ENCODE assay signal across 14 cellular contexts in the genomic region with DNA sequence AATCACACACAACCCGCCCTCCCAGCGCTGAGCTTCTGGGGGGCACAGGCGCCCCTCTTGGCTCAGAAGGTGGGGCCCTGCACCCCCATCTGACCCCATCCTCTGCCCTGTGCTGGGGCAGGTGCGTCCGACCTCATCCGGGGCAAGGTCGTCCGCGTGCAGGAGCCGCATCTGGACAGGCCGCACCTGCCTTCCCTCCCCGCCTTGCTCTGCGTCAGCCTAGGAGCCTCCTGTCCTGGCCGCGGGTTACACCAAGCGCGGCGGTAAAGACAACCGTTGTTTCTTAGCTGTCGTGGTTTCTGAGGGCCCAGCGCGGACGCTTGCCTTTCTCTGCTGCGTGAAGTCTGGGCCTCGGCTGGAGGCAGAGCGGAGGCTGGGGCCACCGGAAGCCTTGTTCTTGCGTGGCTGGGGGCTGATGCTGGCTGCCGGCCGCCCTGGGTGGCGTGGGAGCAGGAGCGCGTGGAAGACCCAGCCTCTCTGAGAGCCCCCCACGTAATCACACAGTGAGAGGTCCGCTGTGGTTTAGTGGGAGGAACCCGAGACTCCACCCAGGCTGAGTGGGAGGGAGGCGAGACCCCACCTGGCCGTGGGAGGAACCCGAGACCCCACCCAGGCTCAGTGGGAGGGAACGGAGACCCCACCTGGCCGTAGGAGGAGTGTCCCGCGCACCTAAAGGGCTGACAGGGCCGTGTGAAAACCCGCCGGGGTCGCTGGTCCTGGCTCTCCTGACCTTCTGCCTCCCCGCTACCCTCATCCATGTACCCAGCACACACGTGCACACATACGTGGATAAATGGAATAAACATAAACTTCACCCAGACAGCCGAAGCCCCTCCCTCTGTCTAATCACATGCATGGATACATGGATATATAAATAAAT. TPM values are rescaled to one million over a fixed set of nuclear protein-coding genes. Genes with fewer than 3 reads are reported as not detected.
"Had no signal": no experiment of that assay in that cellular context is flagged by ENCODE, and none has a peak within 500 bp of the region (broad histone marks: within the 10 kb centered on the region; RNA-seq: fewer than 3 reads in every experiment).

No MANE protein-coding gene starts in this region.

- H3K4me3 Mint-ChIP-seq: activated CD4-positive, alpha-beta T cell treated with anti-CD3 and anti-CD28 coated beads, Interleukin-2, amount 10 ng/mL, durations not matched to agents 7 days and 5 days; activated naive CD4-positive, alpha-beta T cell treated with anti-CD3 and anti-CD28 coated beads, Interleukin-2, amount 50 U/mL, for 24 hours; immature natural killer cell; naive thymus-derived CD4-positive, alpha-beta T cell had no signal

- DNase-seq: activated CD4-positive, alpha-beta T cell treated with anti-CD3 and anti-CD28 coated beads, Interleukin-2, amount 10 ng/mL, durations not matched to agents 7 days and 5 days; activated effector memory CD4-positive, alpha-beta T cell treated with Interleukin-2 at 50 U/mL for 16 hours; activated T-cell treated with anti-CD3 and anti-CD28 coated beads, Interleukin-2, amount 50 U/mL, for 1 hour; immature natural killer cell; lower lobe of right lung; mucosa of descending colon; naive thymus-derived CD4-positive, alpha-beta T cell; stimulated activated CD4-positive, alpha-beta T cell treated with anti-CD3 and anti-CD28 coated beads, Interleukin-15, amount 100 ng/mL, for 24 hours; stimulated activated CD4-positive, alpha-beta T cell treated with anti-CD3 and anti-CD28 coated beads, Interleukin-4, amount 100 ng/mL, for 1 hour; stimulated activated naive CD4-positive, alpha-beta T cell; trophoblast cell had no signal

- H3K36me3 ChIP-seq: adrenal gland, lower lobe of right lung had no signal

- H3K9me3 ChIP-seq: adrenal gland, lower lobe of right lung, mucosa of descending colon had no signal

- H3K27me3 Mint-ChIP-seq: activated CD4-positive, alpha-beta T cell treated with anti-CD3 and anti-CD28 coated beads, Interleukin-2, amount 10 ng/mL, durations not matched to agents 7 days and 5 days; activated naive CD4-positive, alpha-beta T cell treated with anti-CD3 and anti-CD28 coated beads, Interleukin-2, amount 50 U/mL, for 24 hours had no signal

- H3K27ac Mint-ChIP-seq: activated CD4-positive, alpha-beta T cell treated with anti-CD3 and anti-CD28 coated beads, Interleukin-2, amount 10 ng/mL, durations not matched to agents 7 days and 5 days; activated naive CD4-positive, alpha-beta T cell treated with anti-CD3 and anti-CD28 coated beads, Interleukin-2, amount 50 U/mL, for 24 hours; immature natural killer cell; naive thymus-derived CD4-positive, alpha-beta T cell had no signal

- H3K27me3 ChIP-seq: adrenal gland had no signal

- H3K9me3 Mint-ChIP-seq: activated CD4-positive, alpha-beta T cell treated with anti-CD3 and anti-CD28 coated beads, Interleukin-2, amount 10 ng/mL, durations not matched to agents 7 days and 5 days; activated naive CD4-positive, alpha-beta T cell treated with anti-CD3 and anti-CD28 coated beads, Interleukin-2, amount 50 U/mL, for 24 hours; immature natural killer cell had no signal

- H3K4me3 ChIP-seq: adrenal gland, lower lobe of right lung, mucosa of descending colon had no signal

- H3K27ac ChIP-seq: adrenal gland, lower lobe of right lung had no signal

- H3K4me1 Mint-ChIP-seq: activated CD4-positive, alpha-beta T cell treated with anti-CD3 and anti-CD28 coated beads, Interleukin-2, amount 10 ng/mL, durations not matched to agents 7 days and 5 days; activated naive CD4-positive, alpha-beta T cell treated with anti-CD3 and anti-CD28 coated beads, Interleukin-2, amount 50 U/mL, for 24 hours; immature natural killer cell; naive thymus-derived CD4-positive, alpha-beta T cell had no signal

- H3K4me1 ChIP-seq: adrenal gland, lower lobe of right lung had no signal

- ATAC-seq: mucosa of descending colon; naive thymus-derived CD4-positive, alpha-beta T cell had no signal

RNA-seq across cellular contexts. Expression of a gene that starts 51.8 kb away (rescaled TPM):
- total RNA-seq: activated CD4-positive, alpha-beta T cell treated with anti-CD3 and anti-CD28 coated beads, Interleukin-2, amount 10 ng/mL, durations not matched to agents 7 days and 5 days; activated CD8-positive, alpha-beta memory T cell treated with anti-CD3 and anti-CD28 coated beads for 36 hours; naive thymus-derived CD4-positive, alpha-beta T cell had no signal
- polyA plus RNA-seq: immature natural killer cell; naive thymus-derived CD4-positive, alpha-beta T cell had no signal
